Comparison of ENCODE assay signal across 10 cellular contexts in the genomic region with DNA sequence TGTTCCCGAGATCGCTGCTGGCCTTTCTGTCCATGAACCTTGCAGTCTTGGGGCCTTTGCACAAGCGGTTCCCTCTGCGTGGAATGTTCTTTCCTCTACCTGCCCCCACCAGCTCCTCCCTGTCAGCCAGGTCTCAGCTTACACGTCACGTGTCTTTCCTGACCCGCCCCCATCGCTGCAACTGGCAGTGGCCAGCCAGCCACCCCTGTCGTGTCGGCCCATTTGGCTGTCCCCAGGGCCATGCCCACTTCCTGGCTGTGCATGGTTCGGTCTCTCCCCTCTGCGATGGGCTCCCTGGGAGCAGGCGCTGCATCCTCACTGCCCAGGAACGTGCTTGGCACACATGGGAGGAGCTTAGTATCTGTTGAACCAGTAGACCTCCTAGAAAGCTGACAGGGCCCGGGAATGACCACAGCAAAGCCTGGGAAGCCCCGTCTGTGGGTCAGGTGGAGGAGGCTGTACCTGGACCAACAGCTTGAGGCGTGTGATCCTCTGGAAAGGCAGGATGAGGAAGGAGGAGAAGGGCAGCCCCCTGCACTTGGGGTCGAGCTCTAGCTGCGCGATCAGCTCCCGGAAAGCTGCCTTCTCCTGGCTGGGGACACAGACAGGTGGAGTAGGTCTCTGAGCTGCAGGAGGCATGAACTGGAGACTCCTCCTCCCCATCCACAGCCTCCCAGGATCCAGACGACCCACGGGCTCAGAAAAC. TPM values are rescaled to one million over a fixed set of nuclear protein-coding genes. Genes with fewer than 3 reads are reported as not detected.
DNase-seq lines count a peak whose midpoint lies in the region; ATAC-seq, FAIRE-seq and TF ChIP-seq lines count a peak whose summit lies in the region.
"Had no signal": no experiment of that assay in that cellular context is flagged by ENCODE, and none has a peak within 500 bp of the region (broad histone marks: within the 10 kb centered on the region; RNA-seq: fewer than 3 reads in every experiment).

No MANE protein-coding gene starts in this region.

- 21 to 29% methylated on average over 23 of the region's 23 CpGs for WGBS in pancreas, 2 donors

- peaks cover 3% of the 10 kb centered on the region for H3K36me3 Mint-ChIP-seq in endothelial cell (ENCODE audit: low read depth, unreplicated experiment)
- H3K36me3 Mint-ChIP-seq: activated naive CD8-positive, alpha-beta T cell had no signal

- intact Hi-C loops in pancreas (cut with DNase I) = no loop called here

- H3K27me3 ChIP-seq in pancreas = no peaks in the 10 kb centered on the region

- H3K27ac ChIP-seq in pancreas = peak overlapping the region in 2 of 4 donors; percentile 33 to 50

- no peaks in the 10 kb centered on the region for H3K36me3 ChIP-seq in pancreas

- no peaks in the 10 kb centered on the region for H3K9me3 Mint-ChIP-seq in endothelial cell (ENCODE audit: unreplicated experiment)

- H3K4me1 ChIP-seq in pancreas = peaks cover 0 to 10% (median 6%) of the 10 kb centered on the region in 3 donors

- peaks cover 10% of the 10 kb centered on the region for H3K27me3 Mint-ChIP-seq in endothelial cell (ENCODE audit: unreplicated experiment)

- peaks cover 12% of the 10 kb centered on the region for H3K4me1 Mint-ChIP-seq in endothelial cell (ENCODE audit: unreplicated experiment)

- ATAC-seq in pancreas = peak; percentile 75 to 89 (median 80)
- ATAC-seq in GM18868 (IDR thresholded peaks at IDR 0.05; ENCODE audit: unreplicated experiment) = no peak
- ATAC-seq in HG02623 (IDR thresholded peaks at IDR 0.05; ENCODE audit: unreplicated experiment) = no peak

- H3K9me3 ChIP-seq in pancreas = no peaks in the 10 kb centered on the region

- DNase-seq in GM12892 (ENCODE audit: insufficient read length) = peak; percentile 15
- DNase-seq in NCI-H748 treated with DMSO at 0.1 percent for 48 hours (lab: John Stamatoyannopoulos, UW) = peak; percentile 50
- no peak for DNase-seq in endothelial cell (ENCODE audit: low spot score)
- peak; percentile 71 to 83 (median 78) for DNase-seq in pancreas
- no peak for DNase-seq in T-helper 1 cell
- no peak for DNase-seq in GM19239 (ENCODE audit: insufficient read length, low spot score)

- TF ChIP-seq CTCF in endothelial cell (IDR thresholded peaks at IDR 0.05; ENCODE audit: unreplicated experiment) (no peak), pancreas (IDR thresholded peaks at IDR 0.05) (no peak)

- FAIRE-seq in GM12892 (lab: Jason Lieb, UNC) (no peak), pancreas (lab: Jason Lieb, UNC) (no peak), GM19239 (lab: Jason Lieb, UNC) (no peak)
- FAIRE-seq: GM18507 had no signal

- H3K4me3 Mint-ChIP-seq in endothelial cell (ENCODE audit: unreplicated experiment) = peak overlapping the region; percentile 18
- H3K4me3 Mint-ChIP-seq: activated naive CD8-positive, alpha-beta T cell had no signal

- H3K4me3 ChIP-seq in pancreas = peak overlapping the region in 1 of 4 donors; percentile 18

- TF ChIP-seq POLR2A in GM12892 (IDR thresholded peaks at IDR 0.05; ENCODE audit: low read depth, low read length) = no peak

- H3K27ac Mint-ChIP-seq in endothelial cell (ENCODE audit: unreplicated experiment) = no peak overlapping the region
- H3K27ac Mint-ChIP-seq: activated naive CD8-positive, alpha-beta T cell had no signal

RNA-seq across cellular contexts. Expression of gene SNORC, which starts 21.0 kb away (rescaled TPM):
- polyA plus RNA-seq in GM12892 (2012; ENCODE audit: missing spikeins) = not detected
- total RNA-seq in endothelial cell (ENCODE audit: unreplicated experiment) (5.6 TPM), pancreas (1 to 10 TPM in 5 of 6 donors, under 1 TPM in 1; 0.76 to 2.3 (median 1.3) TPM)
- polyA plus RNA-seq in pancreas = 10 to 100 TPM in 1 of 2 donors, 1 to 10 TPM in 1; 4.0 to 13.2 TPM

Comparison
In these comparisons a context has a peak if more than half of its experiments do, and no peak if none do; other contexts are left out.
1. DNase-seq: peak in GM12892 (single experiment), NCI-H748 treated with DMSO at 0.1 percent for 48 hours (single experiment) and pancreas (6 of 6); none in endothelial cell (single experiment), T-helper 1 cell (0 of 5) and GM19239 (single experiment).
2. ATAC-seq: peak in pancreas (4 of 4); none in GM18868 (single experiment) and HG02623 (single experiment).